23 cellular contexts compared by ENCODE assay signal in genomic region chr5:33273985-33274384, GRCh38.
A peak's percentile ranks its signal among the peaks of the same experiment; 100 is the strongest.
DNase-seq lines count a peak whose midpoint lies in the region; FAIRE-seq and TF ChIP-seq lines count a peak whose summit lies in the region.
"Had no signal": no experiment of that assay in that cellular context is flagged by ENCODE, and none has a peak within 500 bp of the region (broad histone marks: within the 10 kb centered on the region; RNA-seq: fewer than 3 reads in every experiment).

No MANE protein-coding gene starts in this region.

- H3K9me3 ChIP-seq in adrenal gland (replicated peaks in 1 of 3), result no peaks in the 10 kb centered on the region
- H3K9me3 ChIP-seq: BLaER1, SJSA1 had no signal

- peaks cover 0 to 9% of the 10 kb centered on the region in 2 donors for H3K4me1 ChIP-seq in adrenal gland (replicated peaks in 1 of 2)
- H3K4me1 ChIP-seq: BLaER1 had no signal

- FAIRE-seq in H54 (lab: Jason Lieb, UNC), result peak; percentile 68
- no peak for FAIRE-seq in bronchial epithelial cell (lab: Jason Lieb, UNC)
- peak; percentile 5 for FAIRE-seq in islet of Langerhans (lab: Jason Lieb, UNC)
- FAIRE-seq in urothelium cell line (lab: Jason Lieb, UNC), result peak; percentile 65
- FAIRE-seq: D721Med, GM18507 had no signal

- no peak overlapping the region for H3K27ac ChIP-seq in adrenal gland
- H3K27ac ChIP-seq: BLaER1, SJSA1 had no signal

- H3K4me3 ChIP-seq in bronchial epithelial cell (ENCODE audit: low read depth, low read length) (no peak overlapping the region), adrenal gland (no peak overlapping the region)
- H3K4me3 ChIP-seq: BLaER1, GM23338, SJSA1 had no signal

- TF ChIP-seq POLR2A in H54 (IDR thresholded peaks at IDR 0.05; ENCODE audit: low read depth, low read length) (no peak), adrenal gland (IDR thresholded peaks at IDR 0.05) (no peak)

- DNase-seq in H54 (ENCODE audit: insufficient read length, low spot score), result no peak
- peak; percentile 77 for DNase-seq in bronchial epithelial cell (ENCODE audit: low read depth)
- DNase-seq in urothelium cell line (ENCODE audit: low spot score), result no peak
- no peak for DNase-seq in adrenal gland
- DNase-seq in NCI-H510A (lab: John Stamatoyannopoulos, UW), result no peak
- no peak for DNase-seq in activated CD4-positive, CD25-positive, alpha-beta regulatory T cell treated with anti-CD3 and anti-CD28 coated beads, Interleukin-2, amount 50 U/mL, for 72 hours
- DNase-seq: CD4-positive, CD25-positive, alpha-beta regulatory T cell; HCEC 1CT; NCI-H1092; NCI-H1436 treated with DMSO at 0.1 percent for 48 hours; NCI-H187 treated with DMSO at 0.1 percent for 48 hours; NCI-H2171 treated with DMSO at 0.1 percent for 48 hours; NCI-H345; NCI-H524; NCI-H748 treated with DMSO at 0.1 percent for 48 hours; PC-3; Right ventricle myocardium superior had no signal

- H3K27me3 ChIP-seq in bronchial epithelial cell (ENCODE audit: control insufficient read depth, insufficient read depth, low read length), result no peaks in the 10 kb centered on the region
- H3K27me3 ChIP-seq in adrenal gland, result no peaks in the 10 kb centered on the region
- H3K27me3 ChIP-seq: BLaER1, SJSA1 had no signal

- H3K36me3 ChIP-seq in bronchial epithelial cell (ENCODE audit: control insufficient read depth, insufficient read depth, low read length), result no peaks in the 10 kb centered on the region
- no peaks in the 10 kb centered on the region for H3K36me3 ChIP-seq in adrenal gland (replicated peaks in 1 of 2)
- H3K36me3 ChIP-seq: BLaER1, SJSA1 had no signal

- intact Hi-C loops in adrenal gland (cut with DNase I), result no loop called here

- TF ChIP-seq CTCF in bronchial epithelial cell (IDR thresholded peaks at IDR 0.05; ENCODE audit: insufficient read depth, low read length, severe bottlenecking) (no peak), adrenal gland (IDR thresholded peaks at IDR 0.05) (no peak)
